In genomic region chr1:149158308-149158707, GRCh38 we compare ENCODE assay signal across 7 cellular contexts. TPM values are rescaled to one million over a fixed set of nuclear protein-coding genes. Genes with fewer than 3 reads are reported as not detected.
A peak's percentile ranks its signal among the peaks of the same experiment; 100 is the strongest.
DNase-seq lines count a peak whose midpoint lies in the region; ATAC-seq, FAIRE-seq and TF ChIP-seq lines count a peak whose summit lies in the region.
"Not testable (repeated sequence)": the region's sequence is repeated elsewhere in the genome, so short reads cannot be mapped to it uniquely, and the experiment has no call there.

No MANE protein-coding gene starts in this region.

- peak; percentile 0 for DNase-seq in EH (ENCODE audit: low read depth)
- peak; percentile 2 for DNase-seq in M059J (ENCODE audit: low read depth)
- peak; percentile 37 to 58 for DNase-seq in SJCRH30
- DNase-seq in activated naive CD4-positive, alpha-beta T cell treated with anti-CD3 and anti-CD28 coated beads, Interleukin-2, amount 10 ng/mL, durations not matched to agents 7 days and 5 days; psoas muscle: not testable (repeated sequence)
- peak; percentile 0 for DNase-seq in endothelial cell of umbilical vein (ENCODE audit: low read depth, low spot score)
- peak; percentile 56 for DNase-seq in myocyte (ENCODE audit: low read depth)

- not testable (repeated sequence) for H3K27me3 Mint-ChIP-seq in activated naive CD4-positive, alpha-beta T cell treated with anti-CD3 and anti-CD28 coated beads, Interleukin-2, amount 10 ng/mL, durations not matched to agents 7 days and 5 days

- peak overlapping the region; percentile 49 for H3K27ac Mint-ChIP-seq in activated naive CD4-positive, alpha-beta T cell treated with anti-CD3 and anti-CD28 coated beads, Interleukin-2, amount 10 ng/mL, durations not matched to agents 7 days and 5 days

- not testable (repeated sequence) for H2AFZ ChIP-seq in endothelial cell of umbilical vein (ENCODE audit: low read depth, low read length)

- not testable (repeated sequence) for H3K36me3 Mint-ChIP-seq in activated naive CD4-positive, alpha-beta T cell treated with anti-CD3 and anti-CD28 coated beads, Interleukin-2, amount 10 ng/mL, durations not matched to agents 7 days and 5 days

- H3K9me3 Mint-ChIP-seq in activated naive CD4-positive, alpha-beta T cell treated with anti-CD3 and anti-CD28 coated beads, Interleukin-2, amount 10 ng/mL, durations not matched to agents 7 days and 5 days = not testable (repeated sequence)

- not testable (repeated sequence) for BruUV-seq in endothelial cell of umbilical vein (replicated peaks; lab: Mats Ljungman, UMichigan)

- not testable (repeated sequence) for H3K4me1 ChIP-seq in SJCRH30; endothelial cell of umbilical vein (ENCODE audit: control insufficient read depth, extremely low read depth, insufficient read depth, low read length); psoas muscle

- not testable (repeated sequence) for H3K9ac ChIP-seq in endothelial cell of umbilical vein (replicated peaks; ENCODE audit: extremely low read depth, insufficient read depth, low read length)

- H3K4me3 ChIP-seq in SJCRH30; endothelial cell of umbilical vein (replicated peaks in 1 of 3; ENCODE audit: insufficient read depth in 1 of 3, low read depth in 1 of 3, low read length in 3 of 3); psoas muscle: not testable (repeated sequence)

- not testable (repeated sequence) for H4K20me1 ChIP-seq in endothelial cell of umbilical vein (replicated peaks; ENCODE audit: control insufficient read depth, extremely low read depth, insufficient read depth, low read length)

- not testable (repeated sequence) for H3K4me3 Mint-ChIP-seq in activated naive CD4-positive, alpha-beta T cell treated with anti-CD3 and anti-CD28 coated beads, Interleukin-2, amount 10 ng/mL, durations not matched to agents 7 days and 5 days

- POLR2A ChIA-PET in endothelial cell of umbilical vein (lab: Charles Lee) = not testable (repeated sequence)

- dilution Hi-C loops in endothelial cell of umbilical vein (cut with MboI; ENCODE audit: extremely low pct_ligation_motif_present, low sequenced_read_pairs) = not testable (repeated sequence)

- H3K79me2 ChIP-seq in endothelial cell of umbilical vein (ENCODE audit: control insufficient read depth, insufficient read depth, low read length) = not testable (repeated sequence)

- WGBS in psoas muscle, 3 donors = 13 to 20% (median 16%) methylated on average over 2 to 3 of the region's 3 CpGs

- intact Hi-C loops in endothelial cell of umbilical vein (cut with micrococcal nuclease); psoas muscle (cut with DNase I): not testable (repeated sequence)

- not testable (repeated sequence) for H3K36me3 ChIP-seq in SJCRH30; endothelial cell of umbilical vein (ENCODE audit: control insufficient read depth in 2 of 2, extremely low read depth in 1 of 2, insufficient read depth in 2 of 2, low read length in 2 of 2); psoas muscle (ENCODE audit: insufficient read depth in 1 of 2, low read depth in 1 of 2)

- TF ChIP-seq CTCF in endothelial cell of umbilical vein (IDR thresholded peaks at IDR 0.05; ENCODE audit: extremely low read depth in 1 of 2, insufficient read depth in 1 of 2, low read depth in 1 of 2, low read length in 2 of 2); psoas muscle (IDR thresholded peaks at IDR 0.05): not testable (repeated sequence)

- TF ChIP-seq POLR2A in endothelial cell of umbilical vein (IDR thresholded peaks at IDR 0.05; ENCODE audit: low read depth, low read length) = not testable (repeated sequence)

- H3K9me1 ChIP-seq in endothelial cell of umbilical vein (replicated peaks; ENCODE audit: control insufficient read depth, extremely low read depth, insufficient read depth, low read length) = not testable (repeated sequence)

- not testable (repeated sequence) for FAIRE-seq in endothelial cell of umbilical vein (lab: Jason Lieb, UNC)

- peak in 1 of 4 donors; percentile 51 for ATAC-seq in psoas muscle

- not testable (repeated sequence) for H3K4me2 ChIP-seq in endothelial cell of umbilical vein (ENCODE audit: insufficient read depth, low read length)

- H3K27me3 ChIP-seq in SJCRH30; endothelial cell of umbilical vein (ENCODE audit: control insufficient read depth in 2 of 2, insufficient read depth in 2 of 2, low read length in 2 of 2); psoas muscle (ENCODE audit: insufficient read depth in 3 of 3, low read length in 2 of 3): not testable (repeated sequence)

- H3K27ac ChIP-seq in SJCRH30; endothelial cell of umbilical vein (ENCODE audit: insufficient read depth, low read depth, low read length): not testable (repeated sequence)
- peak overlapping the region; percentile 81 for H3K27ac ChIP-seq in psoas muscle

- CTCF ChIA-PET in activated naive CD4-positive, alpha-beta T cell treated with anti-CD3 and anti-CD28 coated beads, Interleukin-2, amount 10 ng/mL, durations not matched to agents 7 days and 5 days (lab: Charles Lee); endothelial cell of umbilical vein (lab: Charles Lee): not testable (repeated sequence)

- H3K9me3 ChIP-seq in SJCRH30 (replicated peaks); endothelial cell of umbilical vein (replicated peaks; ENCODE audit: control insufficient read depth, insufficient read depth, low read length); psoas muscle: not testable (repeated sequence)

- H3K4me1 Mint-ChIP-seq in activated naive CD4-positive, alpha-beta T cell treated with anti-CD3 and anti-CD28 coated beads, Interleukin-2, amount 10 ng/mL, durations not matched to agents 7 days and 5 days = peaks cover 17% of the 10 kb centered on the region

RNA-seq across cellular contexts. Expression of gene NBPF9, which starts 55.0 kb away (rescaled TPM):
- total RNA-seq in M059J (2014; rRNA removed; shearing (Covaris generic)) = 13.5 and 18.8 TPM in 2 replicates
- total RNA-seq in SJCRH30 (2014; rRNA removed; shearing (Covaris generic)) = 13.3 and 15.4 TPM in 2 replicates
- total RNA-seq in endothelial cell of umbilical vein (22.1 and 27.1 TPM in 2 replicates), myocyte (12.6 and 13.6 TPM in 2 replicates), psoas muscle (1 to 10 TPM; 3.9 to 6.7 (median 5.0) TPM)
- polyA plus RNA-seq in endothelial cell of umbilical vein (15.2 and 16.2 TPM in 2 replicates), psoas muscle (1 to 10 TPM; 2.6 to 6.3 (median 3.6) TPM)
- 8.6 and 10.8 TPM in 2 replicates for polyA plus RNA-seq in endothelial cell of umbilical vein (2011; cell fraction: cytosol; rRNA removed)
- polyA plus RNA-seq in endothelial cell of umbilical vein (2011; cell fraction: nucleus; rRNA removed) = 95.8 and 105 TPM in 2 replicates
- 14.4 and 17.3 TPM in 2 replicates for polyA plus RNA-seq in endothelial cell of umbilical vein (2012)
- 34.6 and 35.5 TPM in 2 replicates for polyA minus RNA-seq in endothelial cell of umbilical vein
- 9.9 TPM for polyA minus RNA-seq in endothelial cell of umbilical vein (2011; cell fraction: cytosol; rRNA and poly(A)+ RNA removed)
- 36.5 and 56.2 TPM in 2 replicates for polyA minus RNA-seq in endothelial cell of umbilical vein (2011; cell fraction: nucleus; rRNA and poly(A)+ RNA removed)
- 17.8 TPM for polyA plus RNA-seq in myocyte (2012)
